In genomic region chr15:89783861-89784685, GRCh38 we compare ENCODE assay signal across 1 cellular context.
TF ChIP-seq lines count a peak whose summit lies in the region.

No MANE protein-coding gene starts in this region.

TF ChIP-seq in IMR-90, 13 proteins besides CTCF, POLR2A, EP300 and RAD21:
- TF ChIP-seq MAFK (IDR thresholded peaks at IDR 0.05; ENCODE audit: low read depth, low read length) (no peak), BHLHE40 (IDR thresholded peaks at IDR 0.05; ENCODE audit: low read depth, low read length) (no peak)
TF ChIP-seq in IMR-90: peak in this region for 0.
